In genomic region chr7:44748042-44748947, GRCh38 we compare ENCODE assay signal across 8 cellular contexts. TPM values are rescaled to one million over a fixed set of nuclear protein-coding genes. Genes with fewer than 3 reads are reported as not detected.
DNase-seq lines count a peak whose midpoint lies in the region; ATAC-seq lines count a peak whose summit lies in the region.

Gene ZMIZ2, plus strand, starts transcription at chr7:44748847. Its CDS starts 7,403 bp downstream, at chr7:44756250.

- H3K4me2 ChIP-seq in BLaER1: peak within 1 kb of the TSS; percentile 97

- H3K27me3 ChIP-seq in BLaER1: no peaks in the 10 kb centered on the region

- H3K27ac ChIP-seq in BLaER1: peak within 1 kb of the TSS; percentile 97

- H3K36me3 ChIP-seq in BLaER1: peaks cover 17% of the 10 kb centered on the region; the same call in 1 of the 2 replicates

- peak within 1 kb of the TSS; percentile 98 for H3K4me3 ChIP-seq in BLaER1

- H4K20me1 ChIP-seq in BLaER1: peaks cover 45% of the 10 kb centered on the region

- peaks cover 40% of the 10 kb centered on the region for H3K4me1 ChIP-seq in BLaER1

- DNase-seq in NCI-H69 (lab: John Stamatoyannopoulos, UW) (peak; percentile 99), dedifferentiated amniotic fluid mesenchymal stem cell (ENCODE audit: extremely low spot score) (peak; percentile 85), left lobe of liver (ENCODE audit: low spot score) (peak; percentile 95)
- peak; percentile 86 to 94 for DNase-seq in activated CD4-positive, alpha-beta T cell treated with anti-CD3 and anti-CD28 coated beads, Interleukin-2, amount 50 U/mL, for 24 hours (ENCODE audit: low read depth in 1 of 2, low spot score in 1 of 2)
- peak; percentile 90 to 91 for DNase-seq in stimulated activated CD4-positive, alpha-beta T cell treated with anti-CD3 and anti-CD28 coated beads, Interleukin-2, amount 100 ng/mL, for 24 hours

- ATAC-seq in GM19328 (IDR thresholded peaks at IDR 0.05; ENCODE audit: unreplicated experiment) (peak; percentile 75), HG03520 (IDR thresholded peaks at IDR 0.05; ENCODE audit: unreplicated experiment) (peak; percentile 59), left lobe of liver (peak; percentile 96)

- H3K9me3 ChIP-seq in BLaER1: no peaks in the 10 kb centered on the region

- H3K9ac ChIP-seq in BLaER1: peak within 1 kb of the TSS; percentile 97

RNA-seq across cellular contexts. Expression of gene ZMIZ2, which starts in this region (rescaled TPM):
- total RNA-seq in left lobe of liver: 37.5 TPM

Comparison
In these comparisons a context has a peak if more than half of its experiments do, and no peak if none do; other contexts are left out.
1. Peak in every context shown above with its lines: DNase-seq, ATAC-seq, H3K4me3 ChIP-seq and H3K27ac ChIP-seq.